Comparison of ENCODE assay signal across 8 cellular contexts in the genomic region with DNA sequence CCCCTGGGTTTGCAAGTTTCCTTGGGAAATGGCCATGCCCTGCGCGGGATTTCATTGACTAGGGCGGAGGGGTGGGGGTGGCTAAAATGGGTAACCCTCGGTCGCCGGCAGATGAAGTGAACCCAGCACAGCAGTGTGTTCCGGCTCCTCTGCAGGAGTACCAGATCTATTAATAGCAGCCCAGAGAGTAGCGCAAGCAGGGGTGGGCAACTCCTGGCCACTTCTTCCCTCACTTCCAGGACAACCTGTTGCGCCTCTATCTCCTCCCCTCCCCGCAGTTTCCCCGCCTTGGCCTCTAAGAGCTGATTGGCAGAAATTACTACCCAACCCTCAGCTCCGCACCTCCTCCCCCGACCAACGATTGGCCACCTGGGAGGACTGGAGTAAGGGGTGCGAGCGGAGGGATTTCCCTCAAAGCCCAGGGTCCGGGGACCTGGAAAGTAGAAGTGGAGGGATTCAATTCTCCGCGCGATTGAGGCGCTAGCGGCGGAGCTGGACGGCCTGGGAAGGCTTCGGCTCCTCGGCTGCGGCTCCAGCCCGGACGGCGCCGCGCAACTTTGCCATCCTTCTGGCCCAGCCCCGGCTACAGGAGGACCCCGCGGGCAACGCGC.
DNase-seq lines count a peak whose midpoint lies in the region; ATAC-seq and TF ChIP-seq lines count a peak whose summit lies in the region.

A gene with protein sequence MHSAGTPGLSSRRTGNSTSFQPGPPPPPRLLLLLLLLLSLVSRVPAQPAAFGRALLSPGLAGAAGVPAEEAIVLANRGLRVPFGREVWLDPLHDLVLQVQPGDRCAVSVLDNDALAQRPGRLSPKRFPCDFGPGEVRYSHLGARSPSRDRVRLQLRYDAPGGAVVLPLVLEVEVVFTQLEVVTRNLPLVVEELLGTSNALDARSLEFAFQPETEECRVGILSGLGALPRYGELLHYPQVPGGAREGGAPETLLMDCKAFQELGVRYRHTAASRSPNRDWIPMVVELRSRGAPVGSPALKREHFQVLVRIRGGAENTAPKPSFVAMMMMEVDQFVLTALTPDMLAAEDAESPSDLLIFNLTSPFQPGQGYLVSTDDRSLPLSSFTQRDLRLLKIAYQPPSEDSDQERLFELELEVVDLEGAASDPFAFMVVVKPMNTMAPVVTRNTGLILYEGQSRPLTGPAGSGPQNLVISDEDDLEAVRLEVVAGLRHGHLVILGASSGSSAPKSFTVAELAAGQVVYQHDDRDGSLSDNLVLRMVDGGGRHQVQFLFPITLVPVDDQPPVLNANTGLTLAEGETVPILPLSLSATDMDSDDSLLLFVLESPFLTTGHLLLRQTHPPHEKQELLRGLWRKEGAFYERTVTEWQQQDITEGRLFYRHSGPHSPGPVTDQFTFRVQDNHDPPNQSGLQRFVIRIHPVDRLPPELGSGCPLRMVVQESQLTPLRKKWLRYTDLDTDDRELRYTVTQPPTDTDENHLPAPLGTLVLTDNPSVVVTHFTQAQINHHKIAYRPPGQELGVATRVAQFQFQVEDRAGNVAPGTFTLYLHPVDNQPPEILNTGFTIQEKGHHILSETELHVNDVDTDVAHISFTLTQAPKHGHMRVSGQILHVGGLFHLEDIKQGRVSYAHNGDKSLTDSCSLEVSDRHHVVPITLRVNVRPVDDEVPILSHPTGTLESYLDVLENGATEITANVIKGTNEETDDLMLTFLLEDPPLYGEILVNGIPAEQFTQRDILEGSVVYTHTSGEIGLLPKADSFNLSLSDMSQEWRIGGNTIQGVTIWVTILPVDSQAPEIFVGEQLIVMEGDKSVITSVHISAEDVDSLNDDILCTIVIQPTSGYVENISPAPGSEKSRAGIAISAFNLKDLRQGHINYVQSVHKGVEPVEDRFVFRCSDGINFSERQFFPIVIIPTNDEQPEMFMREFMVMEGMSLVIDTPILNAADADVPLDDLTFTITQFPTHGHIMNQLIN (N-terminal part only) (plus strand): TSS at position 443 of the 611 bp plus-strand sequence. CDS start 268 bp downstream, outside the sequence.

- TF ChIP-seq CTCF in VCaP (conservative IDR thresholded peaks at IDR 0.05), result no peak
- TF ChIP-seq CTCF in retinal pigment epithelial cell (conservative IDR thresholded peaks at IDR 0.05; ENCODE audit: low read depth, low read length), result no peak

- H3K27ac ChIP-seq in VCaP, result peak within 1 kb of the TSS; percentile 58

- DNase-seq in DMS114 treated with DMSO at 0.1 percent for 48 hours (lab: John Stamatoyannopoulos, UW; ENCODE audit: unreplicated experiment) (peak; percentile 41), NCI-H1417 treated with DMSO at 0.1 percent for 48 hours (lab: John Stamatoyannopoulos, UW) (peak; percentile 25), hippocampal formation (lab: John Stamatoyannopoulos, UW) (peak; percentile 33 to 48), retinal pigment epithelial cell (ENCODE audit: low read depth) (peak; percentile 66)
- no peak for DNase-seq in activated CD4-positive, CD25-positive, alpha-beta regulatory T cell treated with anti-CD3 and anti-CD28 coated beads, Interleukin-2, amount 50 U/mL, for 72 hours
- no peak for DNase-seq in activated effector memory CD4-positive, alpha-beta T cell treated with anti-CD3 and anti-CD28 coated beads, Interleukin-2, amount 50 U/mL, for 16 hours

- no peak for ATAC-seq in HG02938 (IDR thresholded peaks at IDR 0.05; ENCODE audit: unreplicated experiment)

- H3K4me3 ChIP-seq in retinal pigment epithelial cell (ENCODE audit: low read length), result peak within 1 kb of the TSS; percentile 77

Comparison
In these comparisons a context has a peak if more than half of its experiments do, and no peak if none do; other contexts are left out.
1. DNase-seq: peak in DMS114 treated with DMSO at 0.1 percent for 48 hours (single experiment), NCI-H1417 treated with DMSO at 0.1 percent for 48 hours (single experiment), hippocampal formation (2 of 2) and retinal pigment epithelial cell (single experiment); none in activated CD4-positive, CD25-positive, alpha-beta regulatory T cell treated with anti-CD3 and anti-CD28 coated beads, Interleukin-2, amount 50 U/mL, for 72 hours (single experiment) and activated effector memory CD4-positive, alpha-beta T cell treated with anti-CD3 and anti-CD28 coated beads, Interleukin-2, amount 50 U/mL, for 16 hours (single experiment).